ENCODE assay signal across 8 cellular contexts in the genomic region with DNA sequence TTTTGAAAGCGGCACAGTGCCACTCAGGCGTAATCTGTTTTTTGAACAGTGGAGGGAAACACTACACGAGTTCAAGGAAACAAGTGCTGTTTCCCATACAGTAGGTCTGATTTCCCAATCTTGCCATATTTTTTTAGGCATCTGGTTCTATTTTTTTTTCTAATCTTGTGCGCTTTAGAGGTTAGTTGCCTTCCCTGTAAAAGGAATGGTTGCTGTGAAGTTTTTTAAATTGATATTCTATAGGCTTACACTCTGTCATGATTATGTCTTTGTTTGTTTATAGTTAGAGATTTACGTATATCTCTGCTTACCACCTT. TPM values are rescaled to one million over a fixed set of nuclear protein-coding genes. Genes with fewer than 3 reads are reported as not detected.
DNase-seq lines count a peak whose midpoint lies in the region; ATAC-seq and TF ChIP-seq lines count a peak whose summit lies in the region.

No MANE protein-coding gene starts in this region.

- H3K4me1 ChIP-seq in BE2C = no peaks in the 10 kb centered on the region
- H3K4me1 ChIP-seq in effector memory CD4-positive, alpha-beta T cell (ENCODE audit: control insufficient read depth, insufficient read depth, low read length, poor library complexity, severe bottlenecking) = peaks cover 9% of the 10 kb centered on the region

- H3K4me3 ChIP-seq in BE2C (ENCODE audit: low read depth, low read length) (peak overlapping the region; percentile 95), MG63 (peak overlapping the region; percentile 98)
- H3K4me3 ChIP-seq in effector memory CD4-positive, alpha-beta T cell (ENCODE audit: insufficient read depth, low read depth, low read length, poor library complexity, severe bottlenecking) = peak overlapping the region; percentile 97

- H3K27me3 ChIP-seq in BE2C = no peaks in the 10 kb centered on the region
- H3K27me3 ChIP-seq in MG63 = no peaks in the 10 kb centered on the region
- no peaks in the 10 kb centered on the region for H3K27me3 ChIP-seq in effector memory CD4-positive, alpha-beta T cell (replicated peaks; ENCODE audit: control insufficient read depth, insufficient read depth, low read length, poor library complexity, severe bottlenecking)

- peak overlapping the region; percentile 97 for H3K4me3 Mint-ChIP-seq in nephron progenitor cell

- peaks cover 19% of the 10 kb centered on the region for H3K4me1 Mint-ChIP-seq in nephron progenitor cell

- H3K27ac ChIP-seq in effector memory CD4-positive, alpha-beta T cell (ENCODE audit: insufficient read depth, low read length, poor library complexity, severe bottlenecking) = peak overlapping the region; percentile 92

- TF ChIP-seq CTCF in BE2C (IDR thresholded peaks at IDR 0.05; ENCODE audit: low read depth, low read length) (no peak), nephron progenitor cell (IDR thresholded peaks at IDR 0.05) (no peak)

- ATAC-seq in GM21619 (IDR thresholded peaks at IDR 0.05; ENCODE audit: unreplicated experiment) = no peak

- H3K27ac Mint-ChIP-seq in nephron progenitor cell = peak overlapping the region; percentile 100

- no peaks in the 10 kb centered on the region for H3K9me3 ChIP-seq in BE2C
- no peaks in the 10 kb centered on the region for H3K9me3 ChIP-seq in MG63
- no peaks in the 10 kb centered on the region for H3K9me3 ChIP-seq in effector memory CD4-positive, alpha-beta T cell (ENCODE audit: control insufficient read depth, low read length)

- no peaks in the 10 kb centered on the region for H3K27me3 Mint-ChIP-seq in nephron progenitor cell (ENCODE audit: low read depth, poor library complexity)

- DNase-seq in BE2C = no peak
- no peak for DNase-seq in MG63
- no peak for DNase-seq in effector memory CD4-positive, alpha-beta T cell
- DNase-seq in nephron progenitor cell = no peak
- DNase-seq in DMS153 (lab: John Stamatoyannopoulos, UW) = no peak
- no peak for DNase-seq in UCSD-AML1 (lab: John Stamatoyannopoulos, UW; ENCODE audit: unreplicated experiment)
- DNase-seq in NCI-H69 (lab: John Stamatoyannopoulos, UW) = no peak

- no peaks in the 10 kb centered on the region for H3K36me3 ChIP-seq in BE2C
- peaks cover 9% of the 10 kb centered on the region for H3K36me3 ChIP-seq in MG63
- H3K36me3 ChIP-seq in effector memory CD4-positive, alpha-beta T cell (ENCODE audit: control insufficient read depth, insufficient read depth, low read length) = no peaks in the 10 kb centered on the region

- H3K9me3 Mint-ChIP-seq in nephron progenitor cell = no peaks in the 10 kb centered on the region

- peaks cover 33% of the 10 kb centered on the region for H3K36me3 Mint-ChIP-seq in nephron progenitor cell (ENCODE audit: low read depth)

RNA-seq across cellular contexts. Expression of a gene that starts 1.2 kb away (rescaled TPM):
- polyA plus RNA-seq in BE2C (2012; ENCODE audit: insufficient read depth, insufficient read length, low read depth) = 36.6 TPM
- 32.2 and 50.9 TPM in 2 replicates for total RNA-seq in MG63 (2014; rRNA removed; shearing (Covaris generic); ENCODE audit: low replicate concordance)

RNA-seq across cellular contexts. Expression of a gene that starts 34.4 kb away (rescaled TPM):
- 183 TPM for polyA plus RNA-seq in BE2C (2012; ENCODE audit: insufficient read depth, insufficient read length, low read depth)
- 60.7 and 93.8 TPM in 2 replicates for total RNA-seq in MG63 (2014; rRNA removed; shearing (Covaris generic); ENCODE audit: low replicate concordance)

RNA-seq across cellular contexts. Expression of a gene that starts 38.8 kb away (rescaled TPM):
- polyA plus RNA-seq in BE2C (2012; ENCODE audit: insufficient read depth, insufficient read length, low read depth) = 0.36 TPM
- total RNA-seq in MG63 (2014; rRNA removed; shearing (Covaris generic); ENCODE audit: low replicate concordance) = not detected in 2 replicates
